In genomic region chr1:99675292-99675691, GRCh38 we compare ENCODE assay signal across 15 cellular contexts. TPM values are rescaled to one million over a fixed set of nuclear protein-coding genes. Genes with fewer than 3 reads are reported as not detected.
"Had no signal": no experiment of that assay in that cellular context is flagged by ENCODE, and none has a peak within 500 bp of the region (broad histone marks: within the 10 kb centered on the region; RNA-seq: fewer than 3 reads in every experiment).

No MANE protein-coding gene starts in this region.

- H3K27ac Mint-ChIP-seq: natural killer cell; stimulated activated naive B cell treated with anti-CD40 and anti-IgM and Interleukin-4, amounts not matched to agents 10 μg/mL and 1 μg/mL and 100 μg/mL, for 72 hours had no signal

- H3K36me3 ChIP-seq: stomach had no signal

- H3K4me3 ChIP-seq: hepatocyte, right lobe of liver, skin epidermis, stomach had no signal

- H3K36me3 Mint-ChIP-seq: natural killer cell; stimulated activated naive B cell treated with anti-CD40 and anti-IgM and Interleukin-4, amounts not matched to agents 10 μg/mL and 1 μg/mL and 100 μg/mL, for 72 hours had no signal

- ATAC-seq: natural killer cell; stimulated activated naive B cell treated with anti-CD40 and anti-IgM and Interleukin-4, amounts not matched to agents 10 μg/mL and 1 μg/mL and 100 μg/mL, for 72 hours had no signal

- H3K4me3 Mint-ChIP-seq: natural killer cell; neural crest cell; stimulated activated naive B cell treated with anti-CD40 and anti-IgM and Interleukin-4, amounts not matched to agents 10 μg/mL and 1 μg/mL and 100 μg/mL, for 72 hours had no signal

- H3K9me3 ChIP-seq: right lobe of liver, stomach had no signal

- H3K4me1 Mint-ChIP-seq: natural killer cell; stimulated activated naive B cell treated with anti-CD40 and anti-IgM and Interleukin-4, amounts not matched to agents 10 μg/mL and 1 μg/mL and 100 μg/mL, for 72 hours had no signal

- H3K27me3 ChIP-seq: hepatocyte, right lobe of liver, stomach had no signal

- DNase-seq: effector memory CD4-positive, alpha-beta T cell; kidney; left colon; natural killer cell; posterior cingulate gyrus; stimulated activated CD4-positive, alpha-beta T cell treated with anti-CD3 and anti-CD28 coated beads, Interleukin-2, amount 100 ng/mL, for 24 hours; stimulated activated CD4-positive, alpha-beta T cell treated with anti-CD3 and anti-CD28 coated beads, Interleukin-4, amount 100 ng/mL, for 4 hours; stimulated activated naive B cell treated with anti-CD40 and anti-IgM and Interleukin-4, amounts not matched to agents 10 μg/mL and 1 μg/mL and 100 μg/mL, for 72 hours; stomach; trophoblast cell had no signal

- H3K27ac ChIP-seq: hepatocyte, stomach had no signal

RNA-seq across cellular contexts. Expression of gene PALMD, which starts 29.4 kb away (rescaled TPM):
- total RNA-seq: mononuclear cell, natural killer cell had no signal
